In genomic region chr18:23266717-23267446, GRCh38 we compare ENCODE assay signal across 1 cellular context.
TF ChIP-seq lines count a peak whose summit lies in the region.

No MANE protein-coding gene starts in this region.

TF ChIP-seq in IMR-90, 13 proteins besides CTCF, POLR2A, EP300 and RAD21 (continued from another document):
- TF ChIP-seq SMC3 (IDR thresholded peaks at IDR 0.05; ENCODE audit: low read depth, low read length), result no peak
- no peak for TF ChIP-seq CEBPB (IDR thresholded peaks at IDR 0.05; ENCODE audit: low read depth, low read length)
- no peak for TF ChIP-seq MXI1 (IDR thresholded peaks at IDR 0.05; ENCODE audit: borderline replicate concordance, low read depth, low read length)
- TF ChIP-seq RCOR1 (IDR thresholded peaks at IDR 0.05; ENCODE audit: insufficient replicate concordance, low read length), result no peak
- TF ChIP-seq USF2 (IDR thresholded peaks at IDR 0.05; ENCODE audit: low read depth, low read length), result no peak
- no peak for TF ChIP-seq NFE2L2 (IDR thresholded peaks at IDR 0.05; ENCODE audit: low read depth, low read length)
